In genomic region chr6:138235205-138235604, GRCh38 we compare ENCODE assay signal across 18 cellular contexts. TPM values are rescaled to one million over a fixed set of nuclear protein-coding genes. Genes with fewer than 3 reads are reported as not detected.
DNase-seq lines count a peak whose midpoint lies in the region; TF ChIP-seq lines count a peak whose summit lies in the region.
"Had no signal": no experiment of that assay in that cellular context is flagged by ENCODE, and none has a peak within 500 bp of the region (broad histone marks: within the 10 kb centered on the region; RNA-seq: fewer than 3 reads in every experiment).

No MANE protein-coding gene starts in this region.

- peak; percentile 27 for DNase-seq in DMS153 (lab: John Stamatoyannopoulos, UW)
- DNase-seq in DMS153 treated with DMSO at 0.1 percent for 48 hours (lab: John Stamatoyannopoulos, UW; ENCODE audit: unreplicated experiment) = no peak
- DNase-seq in LNCaP clone FGC (ENCODE audit: low read depth) = peak; percentile 95
- DNase-seq in stomach = peak; percentile 60
- DNase-seq in medulla oblongata (ENCODE audit: extremely low spot score) = no peak
- DNase-seq in substantia nigra (lab: John Stamatoyannopoulos, UW) = no peak
- DNase-seq: 8988T; AML-193; Calu3; CD4-positive, alpha-beta T cell; DMS 273 treated with DMSO at 0.1 percent for 48 hours; DMS79 treated with DMSO at 0.1 percent for 48 hours; EL; HCEC 1CT; HFFc6 had no signal

- H3K27me3 ChIP-seq in stomach = no peaks in the 10 kb centered on the region
- H3K27me3 ChIP-seq: BLaER1 had no signal

- H3K4me3 ChIP-seq in LNCaP clone FGC (ENCODE audit: low read depth, low read length) = no peak overlapping the region
- no peak overlapping the region for H3K4me3 ChIP-seq in stomach
- H3K4me3 ChIP-seq: BLaER1 had no signal

- peaks cover 19 to 59% (median 32%) of the 10 kb centered on the region in 4 donors for H3K4me1 ChIP-seq in stomach

- H3K36me3 ChIP-seq in stomach = no peaks in the 10 kb centered on the region
- H3K36me3 ChIP-seq: BLaER1 had no signal

- no peak for TF ChIP-seq EP300 in stomach (IDR thresholded peaks at IDR 0.05)

- 24 to 52% (median 31%) methylated on average over 1 of the region's 1 CpG for WGBS in stomach, 5 donors

- no peaks in the 10 kb centered on the region for H3K9me3 ChIP-seq in stomach
- H3K9me3 ChIP-seq: BLaER1 had no signal

- no peak for TF ChIP-seq CTCF in LNCaP clone FGC (IDR thresholded peaks at IDR 0.05; ENCODE audit: control insufficient read depth, extremely low read depth, insufficient read depth)
- no peak for TF ChIP-seq CTCF in VCaP (conservative IDR thresholded peaks at IDR 0.05)
- TF ChIP-seq CTCF in stomach (IDR thresholded peaks at IDR 0.05) = no peak

- peak overlapping the region; percentile 98 for H3K27ac ChIP-seq in VCaP
- peak overlapping the region in 3 of 5 donors; percentile 4 to 88 (median 31) for H3K27ac ChIP-seq in stomach
- no peak overlapping the region for H3K27ac ChIP-seq in substantia nigra (ENCODE audit: low read depth, low read length, poor library complexity, severe bottlenecking)
- H3K27ac ChIP-seq: BLaER1 had no signal

- intact Hi-C loops in stomach (cut with DNase I; ENCODE audit: low total_unique reads) = no loop called here

- TF ChIP-seq POLR2A in stomach (IDR thresholded peaks at IDR 0.05) = no peak

RNA-seq across cellular contexts. Expression of gene PBOV1, which starts 16.9 kb away (rescaled TPM):
- total RNA-seq in stomach = not detected
- polyA plus RNA-seq in stomach = not detected
- total RNA-seq: Calu3; CD4-positive, alpha-beta T cell; H1; HFFc6 had no signal
- polyA plus RNA-seq: H1 had no signal

Comparison
In these comparisons a context has a peak if more than half of its experiments do, and no peak if none do; other contexts are left out.
1. DNase-seq: peak in DMS153 (single experiment), LNCaP clone FGC (single experiment) and stomach (single experiment); none in DMS153 treated with DMSO at 0.1 percent for 48 hours (single experiment), medulla oblongata (single experiment) and substantia nigra (0 of 49).